25 cellular contexts compared by ENCODE assay signal in genomic region chr7:39721345-39721744, GRCh38.
DNase-seq lines count a peak whose midpoint lies in the region; ATAC-seq and TF ChIP-seq lines count a peak whose summit lies in the region.
"Had no signal": no experiment of that assay in that cellular context is flagged by ENCODE, and none has a peak within 500 bp of the region (broad histone marks: within the 10 kb centered on the region; RNA-seq: fewer than 3 reads in every experiment).

No MANE protein-coding gene starts in this region.

- H3K27me3 ChIP-seq in GM23338 (ENCODE audit: insufficient read depth) = no peaks in the 10 kb centered on the region
- H3K27me3 ChIP-seq in SJSA1 (replicated peaks) = no peaks in the 10 kb centered on the region
- H3K27me3 ChIP-seq in esophagus squamous epithelium = no peaks in the 10 kb centered on the region
- H3K27me3 ChIP-seq in smooth muscle cell (ENCODE audit: low read depth) = no peaks in the 10 kb centered on the region
- no peaks in the 10 kb centered on the region for H3K27me3 ChIP-seq in MM.1S (replicated peaks; ENCODE audit: insufficient read depth, low read length)
- H3K27me3 ChIP-seq: heart right ventricle, spleen had no signal

- no peaks in the 10 kb centered on the region for H3K9me3 ChIP-seq in SJSA1 (replicated peaks)
- H3K9me3 ChIP-seq in esophagus squamous epithelium = no peaks in the 10 kb centered on the region
- H3K9me3 ChIP-seq in smooth muscle cell (replicated peaks; ENCODE audit: low read depth) = no peaks in the 10 kb centered on the region
- no peaks in the 10 kb centered on the region for H3K9me3 ChIP-seq in MM.1S (replicated peaks; ENCODE audit: insufficient read depth, low read length)
- H3K9me3 ChIP-seq: heart right ventricle, SK-N-SH had no signal

- H3K9me3 Mint-ChIP-seq in GM23338 = peaks cover 18% of the 10 kb centered on the region
- H3K9me3 Mint-ChIP-seq: activated naive CD4-positive, alpha-beta T cell treated with anti-CD3 and anti-CD28 coated beads, Interleukin-2, amount 50 U/mL, for 72 hours; CD4-positive, alpha-beta T cell; natural killer cell; stimulated activated memory B cell treated with anti-CD40 and anti-IgM and Interleukin-4, amounts not matched to agents 10 μg/mL and 1 μg/mL and 100 μg/mL, for 72 hours had no signal

- H3K27me3 Mint-ChIP-seq in GM23338 (ENCODE audit: insufficient read depth, low read depth, poor library complexity) = peaks cover 11% of the 10 kb centered on the region
- H3K27me3 Mint-ChIP-seq: CD4-positive, alpha-beta T cell had no signal

- intact Hi-C loops in esophagus squamous epithelium (cut with DNase I) = no loop called here

- H3K9me2 ChIP-seq in GM23338 (ENCODE audit: insufficient read depth) (peaks cover 15% of the 10 kb centered on the region), MM.1S (replicated peaks; ENCODE audit: insufficient read depth, low read length) (no peaks in the 10 kb centered on the region)
- H3K9me2 ChIP-seq: SK-N-SH had no signal

- H3K36me3 ChIP-seq in GM23338 (ENCODE audit: insufficient read depth) (no peaks in the 10 kb centered on the region), SJSA1 (no peaks in the 10 kb centered on the region), esophagus squamous epithelium (no peaks in the 10 kb centered on the region), smooth muscle cell (ENCODE audit: low read depth) (no peaks in the 10 kb centered on the region), MM.1S (replicated peaks; ENCODE audit: insufficient read depth, low read length) (no peaks in the 10 kb centered on the region)
- H3K36me3 ChIP-seq: heart right ventricle, spleen had no signal

- H3K9ac ChIP-seq in smooth muscle cell (ENCODE audit: low read depth) (no peak overlapping the region), MM.1S (ENCODE audit: low read length) (no peak overlapping the region)
- H3K9ac ChIP-seq: SK-N-SH had no signal

- H3K27ac Mint-ChIP-seq in GM23338 = no peak overlapping the region
- H3K27ac Mint-ChIP-seq: activated CD4-positive, alpha-beta T cell treated with anti-CD3 and anti-CD28 coated beads, Interleukin-2, amount 10 ng/mL, durations not matched to agents 7 days and 5 days; activated naive CD4-positive, alpha-beta T cell treated with anti-CD3 and anti-CD28 coated beads, Interleukin-2, amount 50 U/mL, for 72 hours; CD4-positive, alpha-beta T cell; natural killer cell; stimulated activated memory B cell treated with anti-CD40 and anti-IgM and Interleukin-4, amounts not matched to agents 10 μg/mL and 1 μg/mL and 100 μg/mL, for 72 hours; T-helper 2 cell treated with Interferon-gamma antibody and Interleukin-4, amounts not matched to agents 5 μg/mL and 100 μg/mL, for 36 hours had no signal

- WGBS in esophagus squamous epithelium, 2 donors = 75 to 89% methylated on average over 3 of the region's 3 CpGs
- WGBS in smooth muscle cell (ENCODE audit: low lambda C conversion rate) = 89% methylated on average over 3 of the region's 3 CpGs

- H3K4me2 ChIP-seq in GM23338 (peak overlapping the region; percentile 58; the same call in 1 of the 2 replicates), smooth muscle cell (peak overlapping the region; percentile 28), MM.1S (ENCODE audit: low read depth, low read length) (no peak overlapping the region)
- H3K4me2 ChIP-seq: SK-N-SH had no signal

- H2AFZ ChIP-seq in GM23338 (0 out of 2 replicates have a peak overlapping the region, but pooled peaks have one; percentile 5), smooth muscle cell (ENCODE audit: low read depth) (no peak overlapping the region), MM.1S (ENCODE audit: low read length) (no peak overlapping the region)

- no peak for TF ChIP-seq POLR2A in esophagus squamous epithelium (IDR thresholded peaks at IDR 0.05)

- no peak for ATAC-seq in GM23338
- ATAC-seq: activated naive CD4-positive, alpha-beta T cell treated with anti-CD3 and anti-CD28 coated beads, Interleukin-2, amount 50 U/mL, for 72 hours; heart right ventricle; stimulated activated memory B cell treated with anti-CD40 and anti-IgM and Interleukin-4, amounts not matched to agents 10 μg/mL and 1 μg/mL and 100 μg/mL, for 72 hours had no signal

- H3K27ac ChIP-seq in GM23338 (ENCODE audit: low read depth) (no peak overlapping the region; the same call in 1 of the 2 replicates), SJSA1 (peak overlapping the region; percentile 72), esophagus squamous epithelium (peak overlapping the region; percentile 2 to 94 (median 89)), smooth muscle cell (ENCODE audit: low read depth) (no peak overlapping the region), MM.1S (ENCODE audit: low read length) (no peak overlapping the region)
- H3K27ac ChIP-seq: heart right ventricle, spleen had no signal

- H4K20me1 ChIP-seq in GM23338 (replicated peaks; ENCODE audit: insufficient read depth) (no peaks in the 10 kb centered on the region), smooth muscle cell (ENCODE audit: low read depth) (no peaks in the 10 kb centered on the region), MM.1S (ENCODE audit: insufficient read depth, low read length) (no peaks in the 10 kb centered on the region)

- DNase-seq in GM23338 (ENCODE audit: low spot score) = no peak
- DNase-seq in SJSA1 (ENCODE audit: low read depth in 1 of 2, low spot score in 2 of 2) = no peak
- DNase-seq in esophagus squamous epithelium (lab: John Stamatoyannopoulos, UW) = no peak
- no peak for DNase-seq in smooth muscle cell (lab: John Stamatoyannopoulos, UW; ENCODE audit: unreplicated experiment)
- no peak for DNase-seq in globus pallidus (ENCODE audit: low spot score)
- DNase-seq in MM.1S = no peak
- DNase-seq in middle frontal gyrus (ENCODE audit: extremely low spot score, low spot score) = no peak
- DNase-seq: activated CD4-positive, alpha-beta T cell treated with anti-CD3 and anti-CD28 coated beads, Interleukin-2, amount 10 ng/mL, durations not matched to agents 7 days and 5 days; anterior cingulate cortex; CD4-positive, alpha-beta T cell; central memory CD4-positive, alpha-beta T cell; GOT3; heart right ventricle; mesenchymal stem cell; MV-4-11; natural killer cell; NCI-H146; NCI-H524 treated with DMSO at 0.1 percent for 48 hours; retina; SK-N-SH; spleen; stimulated activated CD4-positive, alpha-beta T cell treated with anti-CD3 and anti-CD28 coated beads, Interleukin-2, amount 100 ng/mL, for 48 hours had no signal

- H3K4me3 ChIP-seq in GM23338 = no peak overlapping the region
- H3K4me3 ChIP-seq in SJSA1 = no peak overlapping the region
- H3K4me3 ChIP-seq in esophagus squamous epithelium = no peak overlapping the region
- no peak overlapping the region for H3K4me3 ChIP-seq in smooth muscle cell
- no peak overlapping the region for H3K4me3 ChIP-seq in MM.1S (ENCODE audit: low read length)
- H3K4me3 ChIP-seq: heart right ventricle, spleen had no signal

- H3K4me1 ChIP-seq in GM23338 (ENCODE audit: insufficient read depth) (peaks cover 38% of the 10 kb centered on the region), SJSA1 (replicated peaks) (peaks cover 13% of the 10 kb centered on the region), esophagus squamous epithelium (peaks cover 0 to 22% (median 4%) of the 10 kb centered on the region in 3 donors), smooth muscle cell (ENCODE audit: low read depth) (no peaks in the 10 kb centered on the region), MM.1S (ENCODE audit: low read length) (no peaks in the 10 kb centered on the region)
- H3K4me1 ChIP-seq: heart right ventricle, spleen had no signal

- peaks cover 35% of the 10 kb centered on the region for H3K4me1 Mint-ChIP-seq in GM23338
- H3K4me1 Mint-ChIP-seq: stimulated activated memory B cell treated with anti-CD40 and anti-IgM and Interleukin-4, amounts not matched to agents 10 μg/mL and 1 μg/mL and 100 μg/mL, for 72 hours had no signal

- H3F3A ChIP-seq in GM23338 (replicated peaks; ENCODE audit: low read depth) = no peaks in the 10 kb centered on the region
- no peaks in the 10 kb centered on the region for H3F3A ChIP-seq in smooth muscle cell (ENCODE audit: low read depth)
- no peaks in the 10 kb centered on the region for H3F3A ChIP-seq in MM.1S (ENCODE audit: insufficient read depth, low read length)

- H3K79me2 ChIP-seq in GM23338 (replicated peaks; ENCODE audit: insufficient read depth) (no peaks in the 10 kb centered on the region), smooth muscle cell (ENCODE audit: low read depth) (no peaks in the 10 kb centered on the region), MM.1S (ENCODE audit: low read length) (no peaks in the 10 kb centered on the region)

- no peak overlapping the region for H3K4me3 Mint-ChIP-seq in GM23338
- H3K4me3 Mint-ChIP-seq: activated CD4-positive, alpha-beta T cell treated with anti-CD3 and anti-CD28 coated beads, Interleukin-2, amount 10 ng/mL, durations not matched to agents 7 days and 5 days; CD4-positive, alpha-beta T cell; natural killer cell; stimulated activated memory B cell treated with anti-CD40 and anti-IgM and Interleukin-4, amounts not matched to agents 10 μg/mL and 1 μg/mL and 100 μg/mL, for 72 hours; T-helper 2 cell treated with Interferon-gamma antibody and Interleukin-4, amounts not matched to agents 5 μg/mL and 100 μg/mL, for 36 hours had no signal

- TF ChIP-seq CTCF in GM23338 (conservative IDR thresholded peaks at IDR 0.05; ENCODE audit: low read depth in 2 of 2) (no peak), esophagus squamous epithelium (IDR thresholded peaks at IDR 0.05) (no peak), smooth muscle cell (IDR thresholded peaks at IDR 0.05; ENCODE audit: borderline replicate concordance, insufficient read depth, poor library complexity, severe bottlenecking) (no peak), MM.1S (IDR thresholded peaks at IDR 0.05; ENCODE audit: low read length) (no peak)

- H3K36me3 Mint-ChIP-seq in GM23338 (ENCODE audit: low read depth) = peaks cover 12% of the 10 kb centered on the region; the same call in 2 of the 3 replicates
- H3K36me3 Mint-ChIP-seq: activated naive CD4-positive, alpha-beta T cell treated with anti-CD3 and anti-CD28 coated beads, Interleukin-2, amount 50 U/mL, for 72 hours; natural killer cell; stimulated activated memory B cell treated with anti-CD40 and anti-IgM and Interleukin-4, amounts not matched to agents 10 μg/mL and 1 μg/mL and 100 μg/mL, for 72 hours had no signal

Comparison
In these comparisons a context has a peak if more than half of its experiments do, and no peak if none do; other contexts are left out.
1. H3K27ac ChIP-seq: peak in SJSA1 (single experiment) and esophagus squamous epithelium (4 of 4); none in GM23338 (single experiment), smooth muscle cell (single experiment) and MM.1S (single experiment).